In the genomic region with DNA sequence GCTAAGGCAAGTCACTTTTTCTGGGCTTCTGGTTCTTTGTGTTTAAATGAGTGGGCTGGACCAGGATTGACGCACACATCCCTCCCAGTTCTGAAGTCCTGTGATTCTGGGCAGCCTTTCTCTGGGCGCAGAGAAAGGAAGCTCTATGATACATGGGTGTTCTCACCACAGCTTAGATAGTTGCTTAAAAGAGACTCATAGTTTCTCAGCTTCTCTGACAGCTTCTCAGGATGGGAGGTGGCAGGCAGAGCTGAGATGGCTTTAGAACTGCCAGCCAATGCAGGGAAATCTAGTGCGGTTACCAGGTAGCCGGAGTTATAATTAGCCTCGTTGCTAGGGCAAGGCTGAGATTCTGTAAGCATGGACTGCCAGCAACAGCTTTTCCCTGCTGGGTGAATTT, we compare ENCODE assay signal across 8 cellular contexts. TPM values are rescaled to one million over a fixed set of nuclear protein-coding genes. Genes with fewer than 3 reads are reported as not detected.
DNase-seq lines count a peak whose midpoint lies in the region; ATAC-seq and TF ChIP-seq lines count a peak whose summit lies in the region.
"Not testable (repeated sequence)": the region's sequence is repeated elsewhere in the genome, so short reads cannot be mapped to it uniquely, and the experiment has no call there.

No MANE protein-coding gene starts in this region.

- not testable (repeated sequence) for TF ChIP-seq CTCF in CD4-positive, alpha-beta T cell (IDR thresholded peaks at IDR 0.05); heart right ventricle (IDR thresholded peaks at IDR 0.05); right lobe of liver (IDR thresholded peaks at IDR 0.05); natural killer cell (IDR thresholded peaks at IDR 0.05)

- not testable (repeated sequence) for H3K27ac Mint-ChIP-seq in CD4-positive, alpha-beta T cell; activated CD4-positive, alpha-beta T cell treated with anti-CD3 and anti-CD28 coated beads for 36 hours; activated naive CD8-positive, alpha-beta T cell treated with anti-CD3 and anti-CD28 coated beads, Interleukin-2, amount 10 ng/mL, durations not matched to agents 7 days and 5 days; effector memory CD8-positive, alpha-beta T cell; natural killer cell; stimulated activated naive CD8-positive, alpha-beta T cell treated with anti-CD3 and anti-CD28 coated beads, Interleukin-15, amount 100 ng/mL, for 72 hours

- CTCF ChIA-PET in CD4-positive, alpha-beta T cell (lab: Charles Lee); activated CD4-positive, alpha-beta T cell treated with anti-CD3 and anti-CD28 coated beads for 36 hours (lab: Charles Lee): not testable (repeated sequence)

- H3K4me1 Mint-ChIP-seq in CD4-positive, alpha-beta T cell (ENCODE audit: low read depth); activated CD4-positive, alpha-beta T cell treated with anti-CD3 and anti-CD28 coated beads for 36 hours; activated naive CD8-positive, alpha-beta T cell treated with anti-CD3 and anti-CD28 coated beads, Interleukin-2, amount 10 ng/mL, durations not matched to agents 7 days and 5 days; effector memory CD8-positive, alpha-beta T cell (ENCODE audit: low read depth in 2 of 2); natural killer cell; stimulated activated naive CD8-positive, alpha-beta T cell treated with anti-CD3 and anti-CD28 coated beads, Interleukin-15, amount 100 ng/mL, for 72 hours: not testable (repeated sequence)

- not testable (repeated sequence) for H3K9me3 ChIP-seq in CD4-positive, alpha-beta T cell (ENCODE audit: control insufficient read depth, low read length); heart right ventricle; right lobe of liver

- peak; percentile 77 for ATAC-seq in CD4-positive, alpha-beta T cell (ENCODE audit: poor library complexity)
- peak; percentile 66 for ATAC-seq in activated CD4-positive, alpha-beta T cell treated with anti-CD3 and anti-CD28 coated beads for 36 hours
- ATAC-seq in activated naive CD8-positive, alpha-beta T cell treated with anti-CD3 and anti-CD28 coated beads, Interleukin-2, amount 10 ng/mL, durations not matched to agents 7 days and 5 days (ENCODE audit: low read depth), result peak; percentile 54
- ATAC-seq in effector memory CD8-positive, alpha-beta T cell (replicated peaks), result peak; percentile 35
- ATAC-seq in heart right ventricle, result peak; percentile 64 to 86 (median 72)
- ATAC-seq in right lobe of liver, result peak; percentile 17 to 38 (median 22)
- ATAC-seq in natural killer cell, result peak in 2 of 3 donors; percentile 41 to 57
- ATAC-seq in stimulated activated naive CD8-positive, alpha-beta T cell treated with anti-CD3 and anti-CD28 coated beads, Interleukin-15, amount 100 ng/mL, for 72 hours, result peak; percentile 75

- H3K4me1 ChIP-seq in heart right ventricle, right lobe of liver: not testable (repeated sequence)

- TF ChIP-seq POLR2A in right lobe of liver (IDR thresholded peaks at IDR 0.05), result not testable (repeated sequence)

- DNase-seq in CD4-positive, alpha-beta T cell; activated CD4-positive, alpha-beta T cell treated with anti-CD3 and anti-CD28 coated beads for 36 hours; activated naive CD8-positive, alpha-beta T cell treated with anti-CD3 and anti-CD28 coated beads, Interleukin-2, amount 10 ng/mL, durations not matched to agents 7 days and 5 days; effector memory CD8-positive, alpha-beta T cell; heart right ventricle; right lobe of liver; natural killer cell; stimulated activated naive CD8-positive, alpha-beta T cell treated with anti-CD3 and anti-CD28 coated beads, Interleukin-15, amount 100 ng/mL, for 72 hours: not testable (repeated sequence)

- H3K36me3 ChIP-seq in heart right ventricle, right lobe of liver: not testable (repeated sequence)

- not testable (repeated sequence) for H3K27ac ChIP-seq in CD4-positive, alpha-beta T cell (ENCODE audit: low read depth, low read length); heart right ventricle; right lobe of liver

- H3K27me3 ChIP-seq in CD4-positive, alpha-beta T cell (ENCODE audit: control insufficient read depth, insufficient read depth, low read length); heart right ventricle; right lobe of liver: not testable (repeated sequence)

- WGBS in heart right ventricle, 2 donors, result no CpG with 5 or more reads among the region's 5 CpGs
- no CpG with 5 or more reads among the region's 5 CpGs for WGBS in right lobe of liver (ENCODE audit: insufficient coverage, low coverage, low lambda C conversion rate, missing lambda C conversion rate)

- not testable (repeated sequence) for H3K36me3 Mint-ChIP-seq in CD4-positive, alpha-beta T cell (ENCODE audit: low read depth); activated CD4-positive, alpha-beta T cell treated with anti-CD3 and anti-CD28 coated beads for 36 hours (ENCODE audit: low read depth); activated naive CD8-positive, alpha-beta T cell treated with anti-CD3 and anti-CD28 coated beads, Interleukin-2, amount 10 ng/mL, durations not matched to agents 7 days and 5 days; effector memory CD8-positive, alpha-beta T cell (ENCODE audit: insufficient read depth); natural killer cell

- H3K4me3 Mint-ChIP-seq in CD4-positive, alpha-beta T cell; activated CD4-positive, alpha-beta T cell treated with anti-CD3 and anti-CD28 coated beads for 36 hours; activated naive CD8-positive, alpha-beta T cell treated with anti-CD3 and anti-CD28 coated beads, Interleukin-2, amount 10 ng/mL, durations not matched to agents 7 days and 5 days; effector memory CD8-positive, alpha-beta T cell; natural killer cell; stimulated activated naive CD8-positive, alpha-beta T cell treated with anti-CD3 and anti-CD28 coated beads, Interleukin-15, amount 100 ng/mL, for 72 hours: not testable (repeated sequence)

- not testable (repeated sequence) for H3K27me3 Mint-ChIP-seq in CD4-positive, alpha-beta T cell; activated CD4-positive, alpha-beta T cell treated with anti-CD3 and anti-CD28 coated beads for 36 hours; activated naive CD8-positive, alpha-beta T cell treated with anti-CD3 and anti-CD28 coated beads, Interleukin-2, amount 10 ng/mL, durations not matched to agents 7 days and 5 days; effector memory CD8-positive, alpha-beta T cell; natural killer cell (ENCODE audit: low read depth in 2 of 2); stimulated activated naive CD8-positive, alpha-beta T cell treated with anti-CD3 and anti-CD28 coated beads, Interleukin-15, amount 100 ng/mL, for 72 hours

- not testable (repeated sequence) for H3K9me3 Mint-ChIP-seq in CD4-positive, alpha-beta T cell; activated CD4-positive, alpha-beta T cell treated with anti-CD3 and anti-CD28 coated beads for 36 hours (ENCODE audit: low read depth); activated naive CD8-positive, alpha-beta T cell treated with anti-CD3 and anti-CD28 coated beads, Interleukin-2, amount 10 ng/mL, durations not matched to agents 7 days and 5 days; effector memory CD8-positive, alpha-beta T cell; natural killer cell; stimulated activated naive CD8-positive, alpha-beta T cell treated with anti-CD3 and anti-CD28 coated beads, Interleukin-15, amount 100 ng/mL, for 72 hours

- POLR2A ChIA-PET in CD4-positive, alpha-beta T cell (lab: Charles Lee); activated CD4-positive, alpha-beta T cell treated with anti-CD3 and anti-CD28 coated beads for 36 hours (lab: Charles Lee); activated naive CD8-positive, alpha-beta T cell treated with anti-CD3 and anti-CD28 coated beads, Interleukin-2, amount 10 ng/mL, durations not matched to agents 7 days and 5 days (lab: Charles Lee): not testable (repeated sequence)

- not testable (repeated sequence) for H3K4me3 ChIP-seq in heart right ventricle, right lobe of liver

- intact Hi-C loops in CD4-positive, alpha-beta T cell (cut with DNase I, micrococcal nuclease); activated CD4-positive, alpha-beta T cell treated with anti-CD3 and anti-CD28 coated beads for 36 hours (cut with DNase I, micrococcal nuclease); heart right ventricle (cut with DNase I); right lobe of liver (cut with DNase I); natural killer cell (cut with micrococcal nuclease): not testable (repeated sequence)

RNA-seq across cellular contexts. Expression of a gene that starts 55.8 kb away (rescaled TPM):
- total RNA-seq in CD4-positive, alpha-beta T cell, result 10 to 100 TPM; 27.1 to 27.4 TPM
- total RNA-seq in activated CD4-positive, alpha-beta T cell treated with anti-CD3 and anti-CD28 coated beads for 36 hours, result 10 to 100 TPM; 21.0 to 21.9 TPM
- total RNA-seq in activated naive CD8-positive, alpha-beta T cell treated with anti-CD3 and anti-CD28 coated beads, Interleukin-2, amount 10 ng/mL, durations not matched to agents 7 days and 5 days, result 10 to 100 TPM; 43.3 to 49.8 TPM
- total RNA-seq in heart right ventricle (1,000 to 10,000 TPM; 1,915 to 2,957 (median 2,606) TPM), right lobe of liver (100 to 1,000 TPM in 1 of 6 experiments, 10 to 100 TPM in 5; 36.3 to 129 (median 57.9) TPM), natural killer cell (10 to 100 TPM; 13.1 to 23.4 (median 17.5) TPM)
- 100 to 1,000 TPM; 479 to 683 TPM for polyA plus RNA-seq in heart right ventricle

Comparison
In these comparisons a context has a peak if more than half of its experiments do, and no peak if none do; other contexts are left out.
1. ATAC-seq: peak in every context shown above with its lines; median percentile 77 in CD4-positive, alpha-beta T cell; 75 in stimulated activated naive CD8-positive, alpha-beta T cell treated with anti-CD3 and anti-CD28 coated beads, Interleukin-15, amount 100 ng/mL, for 72 hours; 72 in heart right ventricle; 66 in activated CD4-positive, alpha-beta T cell treated with anti-CD3 and anti-CD28 coated beads for 36 hours; 54 in activated naive CD8-positive, alpha-beta T cell treated with anti-CD3 and anti-CD28 coated beads, Interleukin-2, amount 10 ng/mL, durations not matched to agents 7 days and 5 days; 49 in natural killer cell; 35 in effector memory CD8-positive, alpha-beta T cell; 22 in right lobe of liver.
2. RNA of a gene that starts 55.8 kb away (total RNA-seq): 1,915 to 2,957 TPM in heart right ventricle; 36.3 to 129 TPM in right lobe of liver, 43.3 to 49.8 TPM in activated naive CD8-positive, alpha-beta T cell treated with anti-CD3 and anti-CD28 coated beads, Interleukin-2, amount 10 ng/mL, durations not matched to agents 7 days and 5 days, 27.1 to 27.4 TPM in CD4-positive, alpha-beta T cell, 21.0 to 21.9 TPM in activated CD4-positive, alpha-beta T cell treated with anti-CD3 and anti-CD28 coated beads for 36 hours and 13.1 to 23.4 TPM in natural killer cell; every median in the first group is over 10 times any median in the second.